11 cellular contexts compared by ENCODE assay signal in the genomic region with DNA sequence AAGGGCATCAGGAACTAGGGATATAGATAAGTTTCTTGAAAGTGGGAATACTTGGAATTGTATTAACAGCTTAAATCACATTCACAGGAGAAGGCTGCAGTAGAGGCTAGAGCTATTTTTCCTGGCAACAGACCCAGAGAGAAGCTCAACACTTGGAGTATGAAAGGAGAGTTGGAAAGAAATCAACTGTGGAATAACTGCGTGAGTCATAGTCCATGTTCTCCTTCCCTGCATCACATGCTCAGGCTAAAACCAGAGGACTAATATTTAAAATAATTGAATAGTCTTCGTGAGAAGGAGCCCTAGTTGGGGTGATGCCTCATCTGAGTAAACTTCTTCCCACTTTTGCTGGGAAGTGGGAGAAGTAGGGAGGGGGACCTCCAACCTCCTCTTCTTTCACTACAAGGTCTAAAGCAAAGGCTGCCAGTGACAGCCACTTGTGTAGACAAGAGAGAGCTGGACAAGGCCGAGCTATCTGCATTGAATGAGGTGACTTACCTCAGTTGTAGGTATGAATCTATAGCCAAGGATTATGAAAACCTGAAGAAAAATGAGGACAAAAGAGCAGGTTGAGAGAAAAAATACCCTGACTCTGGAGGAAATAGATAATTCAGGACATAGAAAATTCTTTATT. TPM values are rescaled to one million over a fixed set of nuclear protein-coding genes. Genes with fewer than 3 reads are reported as not detected.
DNase-seq lines count a peak whose midpoint lies in the region; ATAC-seq and TF ChIP-seq lines count a peak whose summit lies in the region.
"Had no signal": no experiment of that assay in that cellular context is flagged by ENCODE, and none has a peak within 500 bp of the region (broad histone marks: within the 10 kb centered on the region; RNA-seq: fewer than 3 reads in every experiment).

No MANE protein-coding gene starts in this region.

- peaks cover 0 to 27% of the 10 kb centered on the region in 2 experiments; a peak in 3 of 4 replicates for H3K4me1 ChIP-seq in SK-N-SH (ENCODE audit: control insufficient read depth in 1 of 2, insufficient read depth in 2 of 2, low read depth in 1 of 2, low read length in 1 of 2)
- H3K4me1 ChIP-seq: parathyroid adenoma, SJCRH30 had no signal

- 43% methylated on average over 3 of the region's 3 CpGs for WGBS in SK-N-SH (ENCODE audit: low lambda C conversion rate)

- H3K4me2 ChIP-seq in SK-N-SH: peak overlapping the region; percentile 20; the same call in 1 of the 2 replicates

- H3K27ac ChIP-seq in SK-N-SH (ENCODE audit: low read depth in 2 of 2, low read length in 1 of 2): peak overlapping the region; percentile 71 to 99
- H3K27ac ChIP-seq: parathyroid adenoma, SJCRH30 had no signal

- TF ChIP-seq EP300 in SK-N-SH (IDR thresholded peaks at IDR 0.05; ENCODE audit: borderline replicate concordance in 1 of 2, low read depth in 1 of 2, low read length in 1 of 2): peak in 1 of 2 experiments; percentile 74; a peak in 2 of 4 replicates

- H3K27ac Mint-ChIP-seq in stimulated activated effector memory CD8-positive, alpha-beta T cell treated with anti-CD3 and anti-CD28 coated beads, Interleukin-12 subunit alpha, Interleukin-12 subunit beta, amount 100 ng/mL, for 72 hours: no peak overlapping the region
- H3K27ac Mint-ChIP-seq: CD14-positive monocyte had no signal

- H2AFZ ChIP-seq in SK-N-SH (ENCODE audit: low read depth): peak overlapping the region; percentile 54; the same call in 1 of the 2 replicates
- H2AFZ ChIP-seq: parathyroid adenoma had no signal

- CTCF ChIA-PET in SK-N-SH (lab: Yijun Ruan, JAX): interaction anchor here (1.3 kb wide), 1 partner anchor 37 kb away, joined by 4 read pairs; no protein-coding TSS in a partner anchor

- POLR2A ChIA-PET in SK-N-SH (lab: Yijun Ruan, JAX): no interaction called here

- no peak for TF ChIP-seq RAD21 in SK-N-SH (IDR thresholded peaks at IDR 0.05; ENCODE audit: low read length)

- peaks cover 8% of the 10 kb centered on the region; the same call in 1 of the 2 replicates for H3K79me2 ChIP-seq in SK-N-SH (ENCODE audit: insufficient read depth)
- H3K79me2 ChIP-seq: parathyroid adenoma had no signal

- no peaks in the 10 kb centered on the region for H3K36me3 Mint-ChIP-seq in stimulated activated effector memory CD8-positive, alpha-beta T cell treated with anti-CD3 and anti-CD28 coated beads, Interleukin-12 subunit alpha, Interleukin-12 subunit beta, amount 100 ng/mL, for 72 hours
- H3K36me3 Mint-ChIP-seq: CD14-positive monocyte had no signal

- no peaks in the 10 kb centered on the region for H3K9me3 ChIP-seq in SK-N-SH

- H3K4me3 ChIP-seq in AG09309 (ENCODE audit: control insufficient read depth, low read depth, low read length) (no peak overlapping the region), SK-N-SH (ENCODE audit: low read depth in 2 of 2, low read length in 1 of 2) (no peak overlapping the region), fibroblast of pulmonary artery (replicated peaks; ENCODE audit: low read depth, low read length) (no peak overlapping the region)
- H3K4me3 ChIP-seq: SJCRH30 had no signal

- peak; percentile 86 for DNase-seq in AG09309 (ENCODE audit: low read depth)
- no peak for DNase-seq in SK-N-SH
- DNase-seq in fibroblast of pulmonary artery (ENCODE audit: low read depth): peak; percentile 95
- DNase-seq in non-pigmented ciliary epithelial cell (ENCODE audit: low read depth): peak; percentile 83
- DNase-seq in stimulated activated effector memory CD8-positive, alpha-beta T cell treated with anti-CD3 and anti-CD28 coated beads, Interleukin-12 subunit alpha, Interleukin-12 subunit beta, amount 100 ng/mL, for 72 hours (ENCODE audit: low spot score in 2 of 2): no peak
- no peak for DNase-seq in NCI-H187 treated with DMSO at 0.1 percent for 48 hours (lab: John Stamatoyannopoulos, UW)
- DNase-seq: SJCRH30 had no signal

- peaks cover 10% of the 10 kb centered on the region for H3K4me1 Mint-ChIP-seq in stimulated activated effector memory CD8-positive, alpha-beta T cell treated with anti-CD3 and anti-CD28 coated beads, Interleukin-12 subunit alpha, Interleukin-12 subunit beta, amount 100 ng/mL, for 72 hours

- H3K4me3 Mint-ChIP-seq in stimulated activated effector memory CD8-positive, alpha-beta T cell treated with anti-CD3 and anti-CD28 coated beads, Interleukin-12 subunit alpha, Interleukin-12 subunit beta, amount 100 ng/mL, for 72 hours: no peak overlapping the region
- H3K4me3 Mint-ChIP-seq: CD14-positive monocyte had no signal

- peak overlapping the region; percentile 33; the same call in 1 of the 2 replicates for H3K9ac ChIP-seq in SK-N-SH
- H3K9ac ChIP-seq: parathyroid adenoma had no signal

- H4K20me1 ChIP-seq in SK-N-SH (ENCODE audit: insufficient read depth): no peaks in the 10 kb centered on the region

- H3K27me3 ChIP-seq in SK-N-SH (ENCODE audit: insufficient read depth): no peaks in the 10 kb centered on the region
- H3K27me3 ChIP-seq: SJCRH30 had no signal

- no peak for ATAC-seq in HG02678 (IDR thresholded peaks at IDR 0.05; ENCODE audit: unreplicated experiment)
- ATAC-seq in stimulated activated effector memory CD8-positive, alpha-beta T cell treated with anti-CD3 and anti-CD28 coated beads, Interleukin-12 subunit alpha, Interleukin-12 subunit beta, amount 100 ng/mL, for 72 hours: no peak
- ATAC-seq in HG02840 (IDR thresholded peaks at IDR 0.05; ENCODE audit: low FRiP score, unreplicated experiment): no peak

- H3F3A ChIP-seq in SK-N-SH (replicated peaks; ENCODE audit: insufficient read depth): peaks cover 42% of the 10 kb centered on the region

- H3K9me3 Mint-ChIP-seq in stimulated activated effector memory CD8-positive, alpha-beta T cell treated with anti-CD3 and anti-CD28 coated beads, Interleukin-12 subunit alpha, Interleukin-12 subunit beta, amount 100 ng/mL, for 72 hours: no peaks in the 10 kb centered on the region

- H3K9me2 ChIP-seq in SK-N-SH: no peaks in the 10 kb centered on the region

- H3K36me3 ChIP-seq in SK-N-SH (replicated peaks in 1 of 2; ENCODE audit: control insufficient read depth in 1 of 2, insufficient read depth in 2 of 2, low read length in 1 of 2): peaks cover 0 to 26% of the 10 kb centered on the region in 2 experiments
- H3K36me3 ChIP-seq: SJCRH30 had no signal

- TF ChIP-seq CTCF in AG09309 (IDR thresholded peaks at IDR 0.05; ENCODE audit: control insufficient read depth, insufficient read depth, low read depth, low read length, missing control alignments) (no peak), SK-N-SH (IDR thresholded peaks at IDR 0.05) (no peak), fibroblast of pulmonary artery (IDR thresholded peaks at IDR 0.05; ENCODE audit: low read length, missing control alignments) (no peak)

TF ChIP-seq in SK-N-SH, 30 proteins besides CTCF, POLR2A, EP300 and RAD21 (continues in another document):
- TF ChIP-seq SMC3 (IDR thresholded peaks at IDR 0.05; ENCODE audit: low read depth, low read length) (no peak), JUND (IDR thresholded peaks at IDR 0.05) (peak; percentile 85), CHD2 (IDR thresholded peaks at IDR 0.05; ENCODE audit: low read length, partially characterized antibody) (no peak), RFX5 (IDR thresholded peaks at IDR 0.05; ENCODE audit: low read length) (no peak), FOSL2 (IDR thresholded peaks at IDR 0.05; ENCODE audit: borderline replicate concordance, low read depth) (peak; percentile 80), POLR2AphosphoS5 (IDR thresholded peaks at IDR 0.05; ENCODE audit: low read depth, low read length) (no peak; the same call in 1 of the 2 replicates), TEAD4 (IDR thresholded peaks at IDR 0.05; ENCODE audit: borderline replicate concordance, insufficient read depth) (peak; percentile 61; the same call in 1 of the 2 replicates), RXRA (IDR thresholded peaks at IDR 0.05; ENCODE audit: borderline replicate concordance, low read depth) (no peak), TCF12 (IDR thresholded peaks at IDR 0.05) (peak; percentile 73)
- TF ChIP-seq, protein P1, sequence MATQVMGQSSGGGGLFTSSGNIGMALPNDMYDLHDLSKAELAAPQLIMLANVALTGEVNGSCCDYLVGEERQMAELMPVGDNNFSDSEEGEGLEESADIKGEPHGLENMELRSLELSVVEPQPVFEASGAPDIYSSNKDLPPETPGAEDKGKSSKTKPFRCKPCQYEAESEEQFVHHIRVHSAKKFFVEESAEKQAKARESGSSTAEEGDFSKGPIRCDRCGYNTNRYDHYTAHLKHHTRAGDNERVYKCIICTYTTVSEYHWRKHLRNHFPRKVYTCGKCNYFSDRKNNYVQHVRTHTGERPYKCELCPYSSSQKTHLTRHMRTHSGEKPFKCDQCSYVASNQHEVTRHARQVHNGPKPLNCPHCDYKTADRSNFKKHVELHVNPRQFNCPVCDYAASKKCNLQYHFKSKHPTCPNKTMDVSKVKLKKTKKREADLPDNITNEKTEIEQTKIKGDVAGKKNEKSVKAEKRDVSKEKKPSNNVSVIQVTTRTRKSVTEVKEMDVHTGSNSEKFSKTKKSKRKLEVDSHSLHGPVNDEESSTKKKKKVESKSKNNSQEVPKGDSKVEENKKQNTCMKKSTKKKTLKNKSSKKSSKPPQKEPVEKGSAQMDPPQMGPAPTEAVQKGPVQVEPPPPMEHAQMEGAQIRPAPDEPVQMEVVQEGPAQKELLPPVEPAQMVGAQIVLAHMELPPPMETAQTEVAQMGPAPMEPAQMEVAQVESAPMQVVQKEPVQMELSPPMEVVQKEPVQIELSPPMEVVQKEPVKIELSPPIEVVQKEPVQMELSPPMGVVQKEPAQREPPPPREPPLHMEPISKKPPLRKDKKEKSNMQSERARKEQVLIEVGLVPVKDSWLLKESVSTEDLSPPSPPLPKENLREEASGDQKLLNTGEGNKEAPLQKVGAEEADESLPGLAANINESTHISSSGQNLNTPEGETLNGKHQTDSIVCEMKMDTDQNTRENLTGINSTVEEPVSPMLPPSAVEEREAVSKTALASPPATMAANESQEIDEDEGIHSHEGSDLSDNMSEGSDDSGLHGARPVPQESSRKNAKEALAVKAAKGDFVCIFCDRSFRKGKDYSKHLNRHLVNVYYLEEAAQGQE (IDR thresholded peaks at IDR 0.05; ENCODE audit: low read depth, low read length): no peak
- TF ChIP-seq, protein P2, sequence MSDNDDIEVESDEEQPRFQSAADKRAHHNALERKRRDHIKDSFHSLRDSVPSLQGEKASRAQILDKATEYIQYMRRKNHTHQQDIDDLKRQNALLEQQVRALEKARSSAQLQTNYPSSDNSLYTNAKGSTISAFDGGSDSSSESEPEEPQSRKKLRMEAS (IDR thresholded peaks at IDR 0.05; ENCODE audit: low read depth): peak; percentile 84

RNA-seq across cellular contexts. Expression of gene DYRK2, which starts 32.7 kb away (rescaled TPM):
- 48.8 and 54.2 TPM in 2 replicates for polyA plus RNA-seq in SK-N-SH (2012; rRNA removed)
- 35.3 and 45.5 TPM in 2 replicates for polyA plus RNA-seq in SK-N-SH (2012; cell fraction: cytosol; rRNA removed)
- polyA plus RNA-seq in SK-N-SH (2012; cell fraction: nucleus; rRNA removed): 55.0 and 64.4 TPM in 2 replicates

Comparison
In these comparisons a context has a peak if more than half of its experiments do, and no peak if none do; other contexts are left out.
1. DNase-seq: peak in AG09309 (single experiment), fibroblast of pulmonary artery (single experiment) and non-pigmented ciliary epithelial cell (single experiment); none in SK-N-SH (single experiment), stimulated activated effector memory CD8-positive, alpha-beta T cell treated with anti-CD3 and anti-CD28 coated beads, Interleukin-12 subunit alpha, Interleukin-12 subunit beta, amount 100 ng/mL, for 72 hours (0 of 2) and NCI-H187 treated with DMSO at 0.1 percent for 48 hours (single experiment).